In genomic region chr4:3437998-3438846, GRCh38 we compare ENCODE assay signal across 20 cellular contexts. TPM values are rescaled to one million over a fixed set of nuclear protein-coding genes. Genes with fewer than 3 reads are reported as not detected.
"Had no signal": no experiment of that assay in that cellular context is flagged by ENCODE, and none has a peak within 500 bp of the region (broad histone marks: within the 10 kb centered on the region; RNA-seq: fewer than 3 reads in every experiment).

No MANE protein-coding gene starts in this region.

- H3K36me3 Mint-ChIP-seq: activated naive CD8-positive, alpha-beta T cell had no signal

- H3K4me3 Mint-ChIP-seq: activated naive CD8-positive, alpha-beta T cell; activated T-helper 1 cell treated with anti-CD3 and anti-CD28 coated beads, Interleukin-12 subunit alpha, Interleukin-12 subunit beta, Interleukin-2, Interleukin-4 antibody, amounts not matched to agents 30 ng/mL and 10 ng/mL and 1 ng/mL, durations not matched to agents 14 hours and 24 hours and 36 hours; dendritic cell treated with granulocyte-macrophage colony-stimulating factor and Interleukin-4, amounts not matched to agents 40 ng/mL and 50 ng/mL, for 4 days; nephron progenitor cell; stimulated activated naive CD8-positive, alpha-beta T cell treated with anti-CD3 and anti-CD28 coated beads, Interleukin-15, Interleukin-2, amounts not matched to agents 100 ng/mL and 50 ng/mL, for 24 hours had no signal

- H3K27ac ChIP-seq: esophagus muscularis mucosa, transverse colon, WERI-Rb-1 had no signal

- H3K9me3 ChIP-seq: esophagus muscularis mucosa, transverse colon had no signal

- DNase-seq: activated CD4-positive, alpha-beta T cell treated with anti-CD3 and anti-CD28 coated beads for 1 hour; activated gamma-delta T cell treated with Interleukin-2 at 50 U/mL for 16 hours; effector CD8-positive, alpha-beta T cell; left colon; nephron progenitor cell; retina; stimulated activated CD4-positive, alpha-beta T cell treated with anti-CD3 and anti-CD28 coated beads, Interleukin-12 subunit alpha, Interleukin-12 subunit beta, amount 100 ng/mL, for 4 hours; stimulated activated CD4-positive, alpha-beta T cell treated with anti-CD3 and anti-CD28 coated beads, Interleukin-1b, Interleukin-23, amount 100 ng/mL, for 48 hours; SW 1271; T-helper 2 cell; transverse colon; WERI-Rb-1 had no signal

- H3K27me3 Mint-ChIP-seq: activated naive CD8-positive, alpha-beta T cell; stimulated activated naive CD8-positive, alpha-beta T cell treated with anti-CD3 and anti-CD28 coated beads, Interleukin-15, Interleukin-2, amounts not matched to agents 100 ng/mL and 50 ng/mL, for 24 hours had no signal

- H3K27me3 ChIP-seq: transverse colon had no signal

- H3K36me3 ChIP-seq: transverse colon, WERI-Rb-1 had no signal

- H3K9me3 Mint-ChIP-seq: activated T-helper 1 cell treated with anti-CD3 and anti-CD28 coated beads, Interleukin-12 subunit alpha, Interleukin-12 subunit beta, Interleukin-2, Interleukin-4 antibody, amounts not matched to agents 30 ng/mL and 10 ng/mL and 1 ng/mL, durations not matched to agents 14 hours and 24 hours and 36 hours; dendritic cell treated with granulocyte-macrophage colony-stimulating factor and Interleukin-4, amounts not matched to agents 40 ng/mL and 50 ng/mL, for 4 days; nephron progenitor cell; stimulated activated naive CD8-positive, alpha-beta T cell treated with anti-CD3 and anti-CD28 coated beads, Interleukin-15, Interleukin-2, amounts not matched to agents 100 ng/mL and 50 ng/mL, for 24 hours had no signal

- H3K27ac Mint-ChIP-seq: activated naive CD8-positive, alpha-beta T cell; activated T-helper 1 cell treated with anti-CD3 and anti-CD28 coated beads, Interleukin-12 subunit alpha, Interleukin-12 subunit beta, Interleukin-2, Interleukin-4 antibody, amounts not matched to agents 30 ng/mL and 10 ng/mL and 1 ng/mL, durations not matched to agents 14 hours and 24 hours and 36 hours; nephron progenitor cell; stimulated activated naive CD8-positive, alpha-beta T cell treated with anti-CD3 and anti-CD28 coated beads, Interleukin-15, Interleukin-2, amounts not matched to agents 100 ng/mL and 50 ng/mL, for 24 hours had no signal

- H3K4me3 ChIP-seq: esophagus muscularis mucosa, lung, transverse colon had no signal

RNA-seq across cellular contexts. Expression of gene HGFAC, which starts 3.5 kb away (rescaled TPM):
- total RNA-seq: activated T-helper 1 cell treated with anti-CD3 and anti-CD28 coated beads, Interleukin-12 subunit alpha, Interleukin-12 subunit beta, Interleukin-2, Interleukin-4 antibody, amounts not matched to agents 30 ng/mL and 10 ng/mL and 1 ng/mL, durations not matched to agents 14 hours and 24 hours and 36 hours; fibroblast of villous mesenchyme; left colon; omental fat pad; transverse colon had no signal

RNA-seq across cellular contexts. Expression of gene DOK7, which starts 24.9 kb away (rescaled TPM):
- total RNA-seq: activated T-helper 1 cell treated with anti-CD3 and anti-CD28 coated beads, Interleukin-12 subunit alpha, Interleukin-12 subunit beta, Interleukin-2, Interleukin-4 antibody, amounts not matched to agents 30 ng/mL and 10 ng/mL and 1 ng/mL, durations not matched to agents 14 hours and 24 hours and 36 hours; fibroblast of villous mesenchyme; omental fat pad had no signal
